Comparison of ENCODE assay signal across 1 cellular context in genomic region chr20:49812463-49813304, GRCh38.
TF ChIP-seq lines count a peak whose summit lies in the region.

Gene SLC9A8, plus strand, starts transcription at chr20:49812828. Its CDS starts 95 bp downstream, at chr20:49812923.

TF ChIP-seq in HEK293, 187 proteins besides CTCF, POLR2A, EP300 and RAD21 (continued from another document):
- TF ChIP-seq REST (tag by site-specific recombination; IDR thresholded peaks at IDR 0.05), result no peak
- TF ChIP-seq ZNF274 (IDR thresholded peaks at IDR 0.05; ENCODE audit: low read length), result no peak
- no peak for TF ChIP-seq ZNF274 (tag by site-specific recombination; IDR thresholded peaks at IDR 0.05; ENCODE audit: borderline replicate concordance)
